Comparison of ENCODE assay signal across 10 cellular contexts in genomic region chr5:33379757-33380156, GRCh38.
DNase-seq lines count a peak whose midpoint lies in the region; ATAC-seq and TF ChIP-seq lines count a peak whose summit lies in the region.
"Had no signal": no experiment of that assay in that cellular context is flagged by ENCODE, and none has a peak within 500 bp of the region (broad histone marks: within the 10 kb centered on the region; RNA-seq: fewer than 3 reads in every experiment).

No MANE protein-coding gene starts in this region.

- TF ChIP-seq CTCF in GM10266 (IDR thresholded peaks at IDR 0.05; ENCODE audit: control insufficient read depth, insufficient read depth, low read depth, missing control alignments) = peak; percentile 36

- no peak for ATAC-seq in HG03045 (IDR thresholded peaks at IDR 0.05; ENCODE audit: unreplicated experiment)
- no peak for ATAC-seq in left lobe of liver
- no peak for ATAC-seq in HG03025 (IDR thresholded peaks at IDR 0.05; ENCODE audit: low FRiP score, unreplicated experiment)
- ATAC-seq: activated T-cell treated with anti-CD3 and anti-CD28 coated beads, Interleukin-2, amount 50 U/mL, for 4 hours had no signal

- DNase-seq in GM10266 (ENCODE audit: extremely low spot score) = peak; percentile 9
- DNase-seq in Kasumi-1 (lab: John Stamatoyannopoulos, UW) = peak; percentile 83 to 90
- peak; percentile 25 for DNase-seq in astrocyte of the hippocampus (ENCODE audit: low read depth, low spot score)
- peak; percentile 27 for DNase-seq in medulla oblongata (ENCODE audit: extremely low spot score)
- DNase-seq in Ammon's horn (ENCODE audit: low spot score) = no peak
- DNase-seq in left lobe of liver (ENCODE audit: low spot score) = no peak
- DNase-seq: activated T-cell treated with anti-CD3 and anti-CD28 coated beads, Interleukin-2, amount 50 U/mL, for 4 hours; occipital lobe had no signal

Comparison
In these comparisons a context has a peak if more than half of its experiments do, and no peak if none do; other contexts are left out.
1. DNase-seq: peak in GM10266 (single experiment), Kasumi-1 (2 of 2), astrocyte of the hippocampus (single experiment) and medulla oblongata (single experiment); none in Ammon's horn (single experiment) and left lobe of liver (single experiment).